In genomic region chr16:50369133-50369804, GRCh38 we compare ENCODE assay signal across 8 cellular contexts. TPM values are rescaled to one million over a fixed set of nuclear protein-coding genes. Genes with fewer than 3 reads are reported as not detected.
DNase-seq lines count a peak whose midpoint lies in the region; ATAC-seq and TF ChIP-seq lines count a peak whose summit lies in the region.

No MANE protein-coding gene starts in this region.

- H3K79me1 ChIP-seq in H9 (ENCODE audit: insufficient read depth, low read depth, low read length, poor library complexity, severe bottlenecking) = peaks cover 4% of the 10 kb centered on the region

- peaks cover 14 to 27% (median 23%) of the 10 kb centered on the region in 3 experiments; a peak in 6 of 7 replicates for H3K36me3 Mint-ChIP-seq in H9 (ENCODE audit: insufficient read depth in 1 of 3, low read depth in 3 of 3)

- H3K18ac ChIP-seq in H9 (ENCODE audit: insufficient read length, low read depth, low read length) = no peak overlapping the region

- peaks cover 15% of the 10 kb centered on the region for H3K27me3 Mint-ChIP-seq in H9 (ENCODE audit: low read depth)

- H2AK5ac ChIP-seq in H9 (ENCODE audit: insufficient read length, low read length) = no peak overlapping the region

- H2BK15ac ChIP-seq in H9 (ENCODE audit: low read depth, low read length) = no peak overlapping the region

- peaks cover 2% of the 10 kb centered on the region for H3K36me3 ChIP-seq in smooth muscle cell (ENCODE audit: low read depth)

- no peaks in the 10 kb centered on the region for H4K20me1 ChIP-seq in H9 (ENCODE audit: control insufficient read depth, insufficient read depth, insufficient read length)
- H4K20me1 ChIP-seq in smooth muscle cell (ENCODE audit: low read depth) = peaks cover 24% of the 10 kb centered on the region

- H3K4me3 Mint-ChIP-seq in H9 = peak overlapping the region; percentile 68 to 88

- WGBS in H9 (ENCODE audit: extremely low coverage, insufficient read length, low lambda C conversion rate) = 100% methylated on average over 1 of the region's 7 CpGs
- WGBS in smooth muscle cell (ENCODE audit: low lambda C conversion rate) = 3% methylated on average over 5 of the region's 7 CpGs

- no peak overlapping the region for H3T11ph ChIP-seq in H9 (ENCODE audit: low read length)

- H3K23me2 ChIP-seq in H9 (ENCODE audit: insufficient read length, low read depth, low read length, poor library complexity, severe bottlenecking) = peaks cover 4% of the 10 kb centered on the region

- H2BK12ac ChIP-seq in H9 (ENCODE audit: insufficient read length, low read depth, low read length) = no peak overlapping the region

- H3K27me3 ChIP-seq in H9 (ENCODE audit: insufficient read depth, low read length) (no peaks in the 10 kb centered on the region), smooth muscle cell (ENCODE audit: low read depth) (no peaks in the 10 kb centered on the region)

- peak overlapping the region in 2 of 3 experiments; percentile 78 to 82; a peak in 3 of 7 replicates for H3K27ac Mint-ChIP-seq in H9

- no peak overlapping the region for H3K23ac ChIP-seq in H9 (ENCODE audit: insufficient read length, low read depth, low read length)

- H3K4me3 ChIP-seq in fibroblast of the aortic adventitia (ENCODE audit: low read depth, low read length) = peak overlapping the region; percentile 54
- H3K4me3 ChIP-seq in smooth muscle cell = peak overlapping the region; percentile 53

- no peak overlapping the region for H2BK120ac ChIP-seq in H9 (ENCODE audit: low read depth, low read length, poor library complexity, severe bottlenecking)

- no peaks in the 10 kb centered on the region for H3K9me3 Mint-ChIP-seq in H9

- no peak overlapping the region for H4K91ac ChIP-seq in H9 (ENCODE audit: insufficient read length, low read depth, low read length)

- H3K4ac ChIP-seq in H9 (ENCODE audit: low read depth, low read length) = no peak overlapping the region

- H3K9me3 ChIP-seq in H9 (ENCODE audit: control insufficient read depth, low read depth, low read length) (no peaks in the 10 kb centered on the region), smooth muscle cell (replicated peaks; ENCODE audit: low read depth) (no peaks in the 10 kb centered on the region)

- no peak overlapping the region for H4K8ac ChIP-seq in H9 (replicated peaks; ENCODE audit: insufficient read length, low read depth, low read length)

- DNase-seq in H9 (no peak), SK-N-DZ (ENCODE audit: low spot score) (peak; percentile 74), fibroblast of the aortic adventitia (ENCODE audit: low read depth) (no peak), smooth muscle cell (lab: John Stamatoyannopoulos, UW; ENCODE audit: unreplicated experiment) (no peak), NOMO-1 (lab: John Stamatoyannopoulos, UW; ENCODE audit: unreplicated experiment in 2 of 2) (no peak), RPMI8226 (no peak)

- no peak overlapping the region for H4K5ac ChIP-seq in H9 (ENCODE audit: insufficient read length, low read depth, low read length)

- H3K27ac ChIP-seq in H9 (ENCODE audit: insufficient read length, low read depth, low read length) (no peak overlapping the region), smooth muscle cell (ENCODE audit: low read depth) (no peak overlapping the region)

- H3K56ac ChIP-seq in H9 (ENCODE audit: insufficient read length, low read depth, low read length) = no peak overlapping the region

- no peak overlapping the region for H3K9ac ChIP-seq in H9 (ENCODE audit: extremely low read depth, insufficient read length, low read length)
- H3K9ac ChIP-seq in smooth muscle cell (ENCODE audit: low read depth) = peak overlapping the region; percentile 44

- ATAC-seq in GM21528 (IDR thresholded peaks at IDR 0.05; ENCODE audit: low FRiP score, unreplicated experiment) (no peak), GM21576 (IDR thresholded peaks at IDR 0.05; ENCODE audit: unreplicated experiment) (no peak)

- H3K79me2 ChIP-seq in H9 (ENCODE audit: insufficient read depth, low read length) (peaks cover 2% of the 10 kb centered on the region; the same call in 1 of the 2 replicates), smooth muscle cell (ENCODE audit: low read depth) (peaks cover 43% of the 10 kb centered on the region)

- peaks cover 27 to 31% of the 10 kb centered on the region in 2 experiments for H3K4me1 Mint-ChIP-seq in H9

- TF ChIP-seq CTCF in H9 (conservative IDR thresholded peaks at IDR 0.05) = no peak
- TF ChIP-seq CTCF in fibroblast of the aortic adventitia (IDR thresholded peaks at IDR 0.05; ENCODE audit: insufficient read depth, low read length) = no peak
- no peak for TF ChIP-seq CTCF in smooth muscle cell (IDR thresholded peaks at IDR 0.05; ENCODE audit: borderline replicate concordance, insufficient read depth, poor library complexity, severe bottlenecking)

- H2BK20ac ChIP-seq in H9 (ENCODE audit: low read depth, low read length, poor library complexity, severe bottlenecking) = no peak overlapping the region

- H3K4me2 ChIP-seq in H9 (ENCODE audit: insufficient read depth, insufficient read length, low read length) (peak overlapping the region; percentile 89), smooth muscle cell (peak overlapping the region; percentile 84)

- H3K4me1 ChIP-seq in H9 (ENCODE audit: insufficient read depth, low read length) = no peaks in the 10 kb centered on the region
- peaks cover 10% of the 10 kb centered on the region for H3K4me1 ChIP-seq in smooth muscle cell (ENCODE audit: low read depth)

- no peak overlapping the region for H2BK5ac ChIP-seq in H9 (ENCODE audit: insufficient read length, low read length)

- peak overlapping the region; percentile 78 for H2AFZ ChIP-seq in H9 (ENCODE audit: low read length)
- H2AFZ ChIP-seq in smooth muscle cell (ENCODE audit: low read depth) = peak overlapping the region; percentile 86

- no peaks in the 10 kb centered on the region for H3F3A ChIP-seq in smooth muscle cell (ENCODE audit: low read depth)

- H3K14ac ChIP-seq in H9 (ENCODE audit: insufficient read depth, low read length) = no peak overlapping the region

RNA-seq across cellular contexts. Expression of gene BRD7, which starts 0.5 kb away (rescaled TPM):
- total RNA-seq in H9 (2021) (107 and 112 TPM in 2 replicates), fibroblast of the aortic adventitia (ENCODE audit: low replicate concordance) (34.0 and 49.7 TPM in 2 replicates), smooth muscle cell (37.2 and 40.4 TPM in 2 replicates)
- 102 TPM in 2 replicates for polyA plus RNA-seq in SK-N-DZ (2014; cell fraction: cytosol; rRNA removed)
- 74.8 and 92.0 TPM in 2 replicates for polyA plus RNA-seq in SK-N-DZ (2014; cell fraction: nucleus; rRNA removed)
- polyA plus RNA-seq in smooth muscle cell = 33.9 and 36.2 TPM in 2 replicates
